ENCODE assay signal across 24 cellular contexts in genomic region chr2:216949685-216950397, GRCh38.
DNase-seq lines count a peak whose midpoint lies in the region; ATAC-seq and TF ChIP-seq lines count a peak whose summit lies in the region.
"Had no signal": no experiment of that assay in that cellular context is flagged by ENCODE, and none has a peak within 500 bp of the region (broad histone marks: within the 10 kb centered on the region; RNA-seq: fewer than 3 reads in every experiment).

No MANE protein-coding gene starts in this region.

- no peaks in the 10 kb centered on the region for H3K36me3 Mint-ChIP-seq in GM23338 (ENCODE audit: low read depth)
- H3K36me3 Mint-ChIP-seq: activated naive CD8-positive, alpha-beta T cell had no signal

- H3K4me3 Mint-ChIP-seq in GM23338 = no peak overlapping the region
- H3K4me3 Mint-ChIP-seq: activated CD4-positive, alpha-beta T cell treated with anti-CD3 and anti-CD28 coated beads for 36 hours; activated naive CD8-positive, alpha-beta T cell; activated T-helper 1 cell treated with anti-CD3 and anti-CD28 coated beads, Interleukin-12 subunit alpha, Interleukin-12 subunit beta, Interleukin-2, Interleukin-4 antibody, amounts not matched to agents 30 ng/mL and 10 ng/mL and 1 ng/mL, durations not matched to agents 14 hours and 24 hours and 36 hours; CD4-positive, alpha-beta T cell; naive B cell had no signal

- H3K27ac Mint-ChIP-seq in GM23338 = no peak overlapping the region
- H3K27ac Mint-ChIP-seq: activated CD4-positive, alpha-beta T cell treated with anti-CD3 and anti-CD28 coated beads for 36 hours; activated naive CD8-positive, alpha-beta T cell; activated T-helper 1 cell treated with anti-CD3 and anti-CD28 coated beads, Interleukin-12 subunit alpha, Interleukin-12 subunit beta, Interleukin-2, Interleukin-4 antibody, amounts not matched to agents 30 ng/mL and 10 ng/mL and 1 ng/mL, durations not matched to agents 14 hours and 24 hours and 36 hours; CD4-positive, alpha-beta T cell; naive B cell had no signal

- H3K4me1 ChIP-seq in GM23338 (ENCODE audit: insufficient read depth) (no peaks in the 10 kb centered on the region), neuron (ENCODE audit: insufficient read depth, low read length) (peaks cover 14% of the 10 kb centered on the region), GM23248 (ENCODE audit: insufficient read depth) (no peaks in the 10 kb centered on the region), uterus (no peaks in the 10 kb centered on the region)
- H3K4me1 ChIP-seq: body of pancreas, upper lobe of left lung had no signal

- H3K27me3 Mint-ChIP-seq in GM23338 (ENCODE audit: insufficient read depth, low read depth, poor library complexity) = peaks cover 3% of the 10 kb centered on the region
- H3K27me3 Mint-ChIP-seq: CD4-positive, alpha-beta T cell had no signal

- no peak for ATAC-seq in GM23338
- ATAC-seq: activated CD4-positive, alpha-beta T cell treated with anti-CD3 and anti-CD28 coated beads for 36 hours; body of pancreas had no signal

- intact Hi-C loops in uterus (cut with DNase I; ENCODE audit: low total_unique reads) = no loop called here

- H3K9ac ChIP-seq in GM23248 = no peak overlapping the region

- H3K27ac ChIP-seq in GM23338 (ENCODE audit: low read depth) = no peak overlapping the region
- no peak overlapping the region for H3K27ac ChIP-seq in GM23248
- no peak overlapping the region for H3K27ac ChIP-seq in uterus
- H3K27ac ChIP-seq: body of pancreas, upper lobe of left lung had no signal

- no peaks in the 10 kb centered on the region for H3K36me3 ChIP-seq in GM23338 (ENCODE audit: insufficient read depth)
- no peaks in the 10 kb centered on the region for H3K36me3 ChIP-seq in neuron (ENCODE audit: insufficient read depth, low read length)
- H3K36me3 ChIP-seq in GM23248 (ENCODE audit: low read depth) = no peaks in the 10 kb centered on the region
- no peaks in the 10 kb centered on the region for H3K36me3 ChIP-seq in uterus
- H3K36me3 ChIP-seq: upper lobe of left lung had no signal

- no peak for TF ChIP-seq POLR2A in uterus (IDR thresholded peaks at IDR 0.05)

- no peaks in the 10 kb centered on the region for H3K9me2 ChIP-seq in GM23338 (ENCODE audit: insufficient read depth)
- H3K9me2 ChIP-seq in GM23248 (ENCODE audit: insufficient read depth) = no peaks in the 10 kb centered on the region

- H2AFZ ChIP-seq in GM23338 = 0 out of 2 replicates have a peak overlapping the region, but pooled peaks have one; percentile 63
- H2AFZ ChIP-seq in neuron (ENCODE audit: low read depth, low read length) = peak overlapping the region; percentile 7
- no peak overlapping the region for H2AFZ ChIP-seq in GM23248

- H3K27me3 ChIP-seq in GM23338 (ENCODE audit: insufficient read depth) (no peaks in the 10 kb centered on the region), neuron (ENCODE audit: insufficient read depth, low read length) (no peaks in the 10 kb centered on the region), GM23248 (replicated peaks; ENCODE audit: insufficient read depth) (no peaks in the 10 kb centered on the region), uterus (no peaks in the 10 kb centered on the region)
- H3K27me3 ChIP-seq: body of pancreas, upper lobe of left lung had no signal

- DNase-seq in COLO829 (ENCODE audit: low spot score) (peak; percentile 96), GM23338 (ENCODE audit: low spot score) (no peak), SK-MEL-5 (ENCODE audit: low read depth, low spot score) (peak; percentile 46), GM23248 (no peak), SKM-1 (lab: John Stamatoyannopoulos, UW; ENCODE audit: unreplicated experiment) (no peak), midbrain (lab: John Stamatoyannopoulos, UW) (no peak), uterus (no peak)
- DNase-seq: ACHN; activated CD4-positive, alpha-beta T cell treated with anti-CD3 and anti-CD28 coated beads for 36 hours; body of pancreas; CD4-positive, alpha-beta T cell; DMS53; hippocampal formation; naive B cell; NCI-H1694; NCI-H446 treated with DMSO at 0.1 percent for 48 hours; RPMI8226; stimulated activated CD4-positive, alpha-beta T cell treated with anti-CD3 and anti-CD28 coated beads, Interleukin-2, amount 100 ng/mL, for 24 hours had no signal

- H3K4me3 ChIP-seq in GM23338 (no peak overlapping the region), neuron (ENCODE audit: low read length) (no peak overlapping the region), GM23248 (no peak overlapping the region), uterus (no peak overlapping the region)
- H3K4me3 ChIP-seq: body of pancreas, K562, lung, upper lobe of left lung had no signal

- H3K79me2 ChIP-seq in GM23338 (replicated peaks; ENCODE audit: insufficient read depth) = no peaks in the 10 kb centered on the region
- no peaks in the 10 kb centered on the region for H3K79me2 ChIP-seq in GM23248 (ENCODE audit: insufficient read depth)

- TF ChIP-seq CTCF in GM23338 (conservative IDR thresholded peaks at IDR 0.05; ENCODE audit: low read depth in 2 of 2) (no peak), uterus (IDR thresholded peaks at IDR 0.05) (no peak)

- no peaks in the 10 kb centered on the region for H3K9me3 ChIP-seq in neuron (ENCODE audit: low read length)
- H3K9me3 ChIP-seq in GM23248 (ENCODE audit: low read depth) = no peaks in the 10 kb centered on the region
- H3K9me3 ChIP-seq in uterus = no peaks in the 10 kb centered on the region
- H3K9me3 ChIP-seq: body of pancreas had no signal

- H4K20me1 ChIP-seq in GM23338 (replicated peaks; ENCODE audit: insufficient read depth) (no peaks in the 10 kb centered on the region), GM23248 (ENCODE audit: insufficient read depth) (no peaks in the 10 kb centered on the region)

- no peak overlapping the region for H3K4me2 ChIP-seq in GM23338
- H3K4me2 ChIP-seq in GM23248 (ENCODE audit: unreplicated experiment) = no peak overlapping the region

- no peaks in the 10 kb centered on the region for H3K4me1 Mint-ChIP-seq in GM23338
- H3K4me1 Mint-ChIP-seq: activated CD4-positive, alpha-beta T cell treated with anti-CD3 and anti-CD28 coated beads for 36 hours; naive B cell had no signal

- H3F3A ChIP-seq in GM23338 (replicated peaks; ENCODE audit: low read depth) (no peaks in the 10 kb centered on the region), GM23248 (ENCODE audit: insufficient read depth) (no peaks in the 10 kb centered on the region)

- in situ Hi-C loops in SK-MEL-5 (cut with HindIII; ENCODE audit: low pct_unique_long_range_greater_than_20kb, low sequenced_read_pairs) = no loop called here
- in situ Hi-C loops in GM23248 (cut with MboI) = no loop called here

- whole genome bisulfite sequencing in GM23248 (ENCODE audit: low coverage in 1 of 2, low lambda C conversion rate in 2 of 2, missing lambda C conversion rate in 2 of 2), 2 experiments = 65 to 71% methylated on average over 12 of the region's 12 CpGs

- H3K9me3 Mint-ChIP-seq in GM23338 = peaks cover 8% of the 10 kb centered on the region; the same call in 2 of the 3 replicates
- H3K9me3 Mint-ChIP-seq: activated T-helper 1 cell treated with anti-CD3 and anti-CD28 coated beads, Interleukin-12 subunit alpha, Interleukin-12 subunit beta, Interleukin-2, Interleukin-4 antibody, amounts not matched to agents 30 ng/mL and 10 ng/mL and 1 ng/mL, durations not matched to agents 14 hours and 24 hours and 36 hours had no signal

TF ChIP-seq in GM23338, 12 proteins besides CTCF, POLR2A, EP300 and RAD21 (continues in another document):
- TF ChIP-seq NANOG (IDR thresholded peaks at IDR 0.05; ENCODE audit: borderline replicate concordance) (no peak), STAT1 (IDR thresholded peaks at IDR 0.05; ENCODE audit: unreplicated experiment) (no peak), JUNB (IDR thresholded peaks at IDR 0.05; ENCODE audit: unreplicated experiment) (no peak)

Comparison
In these comparisons a context has a peak if more than half of its experiments do, and no peak if none do; other contexts are left out.
1. DNase-seq: peak in COLO829 (single experiment) and SK-MEL-5 (single experiment); none in GM23338 (single experiment), GM23248 (single experiment), SKM-1 (single experiment), midbrain (single experiment) and uterus (0 of 2).